In the genomic region with DNA sequence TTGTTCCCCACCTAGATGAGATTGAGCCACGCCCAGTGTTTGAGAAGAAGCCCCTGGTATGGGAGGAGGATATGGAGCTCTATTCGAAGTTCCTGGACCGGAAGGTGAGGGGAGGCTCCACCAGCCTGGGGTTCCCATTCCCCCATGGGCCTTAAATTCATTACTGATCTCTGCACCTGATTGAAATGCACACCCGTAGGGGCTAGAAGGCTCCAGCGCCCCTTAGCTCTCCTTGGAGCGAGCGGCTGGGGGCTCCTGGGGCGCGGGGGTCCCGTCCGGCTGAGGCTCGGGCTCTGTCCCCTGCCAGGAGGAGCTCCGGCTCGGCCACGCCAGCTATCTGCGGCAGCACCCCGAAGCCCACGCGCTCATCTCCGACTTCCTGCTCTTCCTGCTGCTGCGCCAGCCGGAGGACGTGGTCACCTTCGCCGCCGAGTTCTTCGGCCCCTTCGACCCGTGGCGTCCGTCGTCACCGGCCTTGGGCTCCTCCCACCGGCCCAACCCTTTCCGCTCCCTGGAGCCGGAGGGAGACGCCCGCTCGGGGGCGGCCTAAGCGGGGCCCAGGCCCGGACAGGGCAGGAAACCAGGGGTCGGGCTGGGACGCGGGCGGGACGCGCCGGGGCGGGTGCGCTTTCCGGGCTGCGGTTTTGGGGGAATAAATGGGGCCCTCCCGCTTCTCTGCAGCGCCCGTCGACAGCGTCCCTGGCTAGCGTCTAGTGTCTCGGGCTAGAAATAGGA, we compare ENCODE assay signal across 8 cellular contexts. TPM values are rescaled to one million over a fixed set of nuclear protein-coding genes. Genes with fewer than 3 reads are reported as not detected.
DNase-seq lines count a peak whose midpoint lies in the region; ATAC-seq, FAIRE-seq and TF ChIP-seq lines count a peak whose summit lies in the region.

No MANE protein-coding gene starts in this region.

- H3K36me3 ChIP-seq in astrocyte (ENCODE audit: insufficient read depth, low read length) (no peaks in the 10 kb centered on the region), iPS-15b (ENCODE audit: control insufficient read depth, insufficient read depth, low read length) (peaks cover 2% of the 10 kb centered on the region)

- peaks cover 3% of the 10 kb centered on the region for H3K27me3 ChIP-seq in astrocyte (ENCODE audit: insufficient read depth, low read length)
- peaks cover 8% of the 10 kb centered on the region for H3K27me3 ChIP-seq in iPS-15b (ENCODE audit: control insufficient read depth, insufficient read depth, low read length)

- H3K36me3 Mint-ChIP-seq in astrocyte (ENCODE audit: low read depth, unreplicated experiment), result no peaks in the 10 kb centered on the region

- peak overlapping the region; percentile 96 for H2AFZ ChIP-seq in astrocyte (ENCODE audit: low read depth, low read length)

- POLR2A ChIA-PET in AG04449 (lab: Yijun Ruan, JAX), result interaction anchor here (1.1 kb wide), 1 partner anchor 80 kb away, joined by 4 read pairs; no protein-coding TSS in a partner anchor

- H3K4me2 ChIP-seq in astrocyte (ENCODE audit: low read length), result peak overlapping the region; percentile 83

- H3K4me3 ChIP-seq in AG04449 (ENCODE audit: low read depth, low read length), result peak overlapping the region; percentile 59
- peak overlapping the region; percentile 55 for H3K4me3 ChIP-seq in astrocyte (ENCODE audit: insufficient read depth, low read depth, low read length)
- H3K4me3 ChIP-seq in iPS-15b (ENCODE audit: low read depth, low read length), result peak overlapping the region; percentile 91
- H3K4me3 ChIP-seq in skin epidermis, result peak overlapping the region; percentile 34 to 57 (median 44)

- H4K20me1 ChIP-seq in astrocyte (ENCODE audit: insufficient read depth, low read length), result no peaks in the 10 kb centered on the region

- H3K9ac ChIP-seq in astrocyte (ENCODE audit: low read length), result peak overlapping the region; percentile 68
- H3K9ac ChIP-seq in iPS-15b (ENCODE audit: low read depth, low read length), result peak overlapping the region; percentile 79

- H3K79me2 ChIP-seq in astrocyte (ENCODE audit: insufficient read depth, low read length), result no peaks in the 10 kb centered on the region

- TF ChIP-seq POLR2A in GM19193 (IDR thresholded peaks at IDR 0.05; ENCODE audit: extremely low read depth, insufficient read depth, insufficient read length) (peak; percentile 83), H54 (IDR thresholded peaks at IDR 0.05; ENCODE audit: low read depth, low read length) (no peak)

- H3K4me3 Mint-ChIP-seq in astrocyte (ENCODE audit: unreplicated experiment), result no peak overlapping the region

- peaks cover 2% of the 10 kb centered on the region for H3K9me3 Mint-ChIP-seq in astrocyte (ENCODE audit: unreplicated experiment)

- CTCF ChIA-PET in AG04449 (lab: Yijun Ruan, JAX), result interaction anchor here (0.8 to 2.0 kb wide), 5 partner anchors 10 to 75 kb away, joined by 3 to 11 read pairs (median 6); a partner anchor contains a TSS

- TF ChIP-seq CTCF in AG04449 (IDR thresholded peaks at IDR 0.05; ENCODE audit: insufficient read depth, low read length, missing control alignments) (no peak), astrocyte (IDR thresholded peaks at IDR 0.05; ENCODE audit: insufficient read depth, low read depth, low read length) (no peak)

- H3K27ac ChIP-seq in astrocyte (ENCODE audit: low read depth, low read length), result peak overlapping the region; percentile 7
- peak overlapping the region; percentile 61 to 95 (median 87) for H3K27ac ChIP-seq in skin epidermis

- H3K9me3 ChIP-seq in astrocyte (ENCODE audit: insufficient read depth, low read depth, low read length) (peaks cover 6% of the 10 kb centered on the region), iPS-15b (ENCODE audit: control insufficient read depth, insufficient read depth, low read length) (no peaks in the 10 kb centered on the region)

- ATAC-seq in HG03432 (IDR thresholded peaks at IDR 0.05; ENCODE audit: unreplicated experiment), result peak; percentile 96

- H3K4me1 ChIP-seq in astrocyte (ENCODE audit: insufficient read depth, low read length) (no peaks in the 10 kb centered on the region), iPS-15b (ENCODE audit: control insufficient read depth, insufficient read depth, low read length) (peaks cover 4% of the 10 kb centered on the region)

- no peak for FAIRE-seq in astrocyte (lab: Jason Lieb, UNC)
- FAIRE-seq in H54 (lab: Jason Lieb, UNC), result no peak

- no peaks in the 10 kb centered on the region for H3K4me1 Mint-ChIP-seq in astrocyte (ENCODE audit: low read depth, unreplicated experiment)

- H3K27me3 Mint-ChIP-seq in astrocyte (ENCODE audit: low read depth, unreplicated experiment), result peaks cover 14% of the 10 kb centered on the region

- H3K27ac Mint-ChIP-seq in astrocyte (ENCODE audit: unreplicated experiment), result no peak overlapping the region

- DNase-seq in AG04449 (ENCODE audit: low read depth, low spot score) (no peak), T-helper 22 cell (ENCODE audit: low read depth) (peak; percentile 56), astrocyte (ENCODE audit: low read depth) (peak; percentile 58), H54 (ENCODE audit: insufficient read length, low spot score) (no peak)

RNA-seq across cellular contexts. Expression of a gene that starts 10.9 kb away (rescaled TPM):
- total RNA-seq in astrocyte, result 0.23 TPM in 1 of 2 replicates, not detected in the other

RNA-seq across cellular contexts. Expression of a gene that starts 14.5 kb away (rescaled TPM):
- not detected in 2 replicates for total RNA-seq in astrocyte

RNA-seq across cellular contexts. Expression of a gene that starts 32.1 kb away (rescaled TPM):
- 41.8 and 45.0 TPM in 2 replicates for total RNA-seq in astrocyte

RNA-seq across cellular contexts. Expression of a gene that starts 51.3 kb away (rescaled TPM):
- total RNA-seq in astrocyte, result not detected in 2 replicates

Comparison
In these comparisons a context has a peak if more than half of its experiments do, and no peak if none do; other contexts are left out.
1. DNase-seq: peak in T-helper 22 cell (single experiment) and astrocyte (single experiment); none in AG04449 (single experiment) and H54 (single experiment).
2. Peak in every context shown above with its lines, with median percentiles within 50 percentile points of each other: H3K4me3 ChIP-seq.